Comparison of ENCODE assay signal across 22 cellular contexts in the genomic region with DNA sequence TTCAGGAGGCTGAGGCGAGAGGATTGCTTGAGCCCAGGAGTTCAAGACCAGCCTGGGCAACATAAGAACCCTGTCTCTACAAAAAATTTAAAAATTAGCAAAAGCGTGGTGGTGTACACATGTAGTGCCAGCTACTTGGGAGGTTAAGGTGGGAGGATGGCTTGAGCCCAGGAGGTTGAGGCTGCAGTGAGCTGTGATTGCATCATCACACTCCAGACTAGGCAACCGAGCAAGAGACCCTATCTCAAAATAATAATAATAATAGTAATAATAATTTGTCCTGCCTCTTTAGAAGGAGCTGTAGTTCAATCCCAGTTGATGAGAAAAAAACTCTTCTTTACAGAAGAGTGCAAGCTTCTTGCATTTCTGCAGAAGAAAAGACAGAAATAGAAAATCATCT. TPM values are rescaled to one million over a fixed set of nuclear protein-coding genes. Genes with fewer than 3 reads are reported as not detected.
A peak's percentile ranks its signal among the peaks of the same experiment; 100 is the strongest.
DNase-seq lines count a peak whose midpoint lies in the region; ATAC-seq, FAIRE-seq and TF ChIP-seq lines count a peak whose summit lies in the region.
"Had no signal": no experiment of that assay in that cellular context is flagged by ENCODE, and none has a peak within 500 bp of the region (broad histone marks: within the 10 kb centered on the region; RNA-seq: fewer than 3 reads in every experiment).

No MANE protein-coding gene starts in this region.

- no peak overlapping the region for H3K18ac ChIP-seq in H1 (ENCODE audit: extremely low read depth, low read length)

- H3K9me3 ChIP-seq in HepG2 (ENCODE audit: low read length) (no peaks in the 10 kb centered on the region), right lobe of liver (no peaks in the 10 kb centered on the region), H1 (ENCODE audit: insufficient read depth in 2 of 2, low read depth in 1 of 2, low read length in 1 of 2) (no peaks in the 10 kb centered on the region)
- H3K9me3 ChIP-seq: BE2C; BLaER1 treated with 17β-estradiol and CSF1 and Interleukin-3, amounts not matched to agents 10 nM and 100 nM had no signal

- no peak overlapping the region for H2BK120ac ChIP-seq in H1 (replicated peaks; ENCODE audit: low read depth, low read length)

- H2BK12ac ChIP-seq in H1 (ENCODE audit: low read depth, low read length), result no peak overlapping the region

- H3K4me1 Mint-ChIP-seq in stimulated activated memory B cell treated with anti-CD40 and anti-IgM and Interleukin-4, amounts not matched to agents 10 μg/mL and 1 μg/mL and 100 μg/mL, for 72 hours, result peaks cover 34% of the 10 kb centered on the region

- H3K23me2 ChIP-seq in H1 (ENCODE audit: low read depth, low read length), result no peaks in the 10 kb centered on the region

- TF ChIP-seq RAD21 in HepG2 (CRISPR knock-in tag; IDR thresholded peaks at IDR 0.05), result no peak
- TF ChIP-seq RAD21 in H1 (IDR thresholded peaks at IDR 0.05 in 1 of 2, conservative IDR thresholded peaks at IDR 0.05 in 1 of 2; ENCODE audit: low read depth in 2 of 2, low read length in 2 of 2), result no peak

- BruUV-seq in HepG2 (replicated peaks; lab: Mats Ljungman, UMichigan), result no TSS peak

- no peaks in the 10 kb centered on the region for H3K36me3 Mint-ChIP-seq in stimulated activated memory B cell treated with anti-CD40 and anti-IgM and Interleukin-4, amounts not matched to agents 10 μg/mL and 1 μg/mL and 100 μg/mL, for 72 hours
- H3K36me3 Mint-ChIP-seq: CD14-positive monocyte had no signal

- peak overlapping the region; percentile 49 for H3K27ac Mint-ChIP-seq in stimulated activated memory B cell treated with anti-CD40 and anti-IgM and Interleukin-4, amounts not matched to agents 10 μg/mL and 1 μg/mL and 100 μg/mL, for 72 hours
- H3K27ac Mint-ChIP-seq: CD4-positive, alpha-beta T cell; CD8-positive, alpha-beta memory T cell; H9 had no signal

- no peak overlapping the region for H3K14ac ChIP-seq in H1 (ENCODE audit: insufficient read length)

- no peak for ATAC-seq in HepG2
- ATAC-seq in right lobe of liver, result no peak
- ATAC-seq in stimulated activated memory B cell treated with anti-CD40 and anti-IgM and Interleukin-4, amounts not matched to agents 10 μg/mL and 1 μg/mL and 100 μg/mL, for 72 hours, result no peak
- ATAC-seq in HG02852 (IDR thresholded peaks at IDR 0.05; ENCODE audit: unreplicated experiment), result no peak
- ATAC-seq: HCT116 had no signal

- H3K36me3 ChIP-seq in HepG2 (replicated peaks in 1 of 2; ENCODE audit: control insufficient read depth in 1 of 2, insufficient read depth in 2 of 2, low read length in 2 of 2) (no peaks in the 10 kb centered on the region), right lobe of liver (no peaks in the 10 kb centered on the region), H1 (ENCODE audit: control insufficient read depth in 2 of 4, insufficient read depth in 4 of 4, low read length in 3 of 4) (no peaks in the 10 kb centered on the region)
- H3K36me3 ChIP-seq: BE2C; BLaER1 treated with 17β-estradiol and CSF1 and Interleukin-3, amounts not matched to agents 10 nM and 100 nM had no signal

- H3K4me1 ChIP-seq in HepG2 (ENCODE audit: insufficient read depth, low read length) (peaks cover 11% of the 10 kb centered on the region), right lobe of liver (peaks cover 0 to 7% (median 3%) of the 10 kb centered on the region in 4 donors), H1 (replicated peaks in 1 of 4; ENCODE audit: control insufficient read depth in 3 of 4, insufficient read depth in 4 of 4, low read length in 3 of 4) (no peaks in the 10 kb centered on the region)
- H3K4me1 ChIP-seq: BE2C had no signal

- WGBS in HepG2 (ENCODE audit: low lambda C conversion rate), result 25% methylated on average over 3 of the region's 3 CpGs
- WGBS in right lobe of liver (ENCODE audit: insufficient coverage, low coverage, low lambda C conversion rate, missing lambda C conversion rate), result 42% methylated on average over 2 of the region's 3 CpGs
- 91% methylated on average over 3 of the region's 3 CpGs; no CpG with 5 or more reads in 1 of the 2 experiments for WGBS in H1 (ENCODE audit: extremely low coverage in 1 of 2, insufficient coverage in 1 of 2, insufficient read length in 1 of 2, insufficient replicate concordance in 2 of 2, low coverage in 1 of 2, low lambda C conversion rate in 2 of 2, missing lambda C conversion rate in 1 of 2), 2 experiments

- TF ChIP-seq EP300 in HepG2 (IDR thresholded peaks at IDR 0.05; ENCODE audit: low read depth in 2 of 2, low read length in 2 of 2), result no peak
- no peak for TF ChIP-seq EP300 in HepG2 (CRISPR knock-in tag; IDR thresholded peaks at IDR 0.05; ENCODE audit: borderline replicate concordance)
- no peak for TF ChIP-seq EP300 in H1 (IDR thresholded peaks at IDR 0.05; ENCODE audit: borderline replicate concordance in 1 of 2, low read depth in 2 of 2, low read length in 2 of 2)

- H3K79me1 ChIP-seq in H1 (ENCODE audit: low read depth, low read length), result no peaks in the 10 kb centered on the region

- no peaks in the 10 kb centered on the region for H3K9me3 Mint-ChIP-seq in stimulated activated memory B cell treated with anti-CD40 and anti-IgM and Interleukin-4, amounts not matched to agents 10 μg/mL and 1 μg/mL and 100 μg/mL, for 72 hours
- H3K9me3 Mint-ChIP-seq: CD4-positive, alpha-beta T cell; CD8-positive, alpha-beta memory T cell had no signal

- no peak overlapping the region for H3K56ac ChIP-seq in H1 (replicated peaks; ENCODE audit: insufficient read length, low read depth, low read length)

- TF ChIP-seq CTCF in HepG2 (CRISPR knock-in tag; IDR thresholded peaks at IDR 0.05) (no peak), right lobe of liver (IDR thresholded peaks at IDR 0.05) (no peak), H1 (IDR thresholded peaks at IDR 0.05; ENCODE audit: control extremely low read depth in 1 of 3, insufficient read depth in 1 of 3, low read depth in 1 of 3, low read length in 3 of 3) (no peak)

- H3K79me2 ChIP-seq in HepG2 (ENCODE audit: insufficient read depth, low read length), result no peaks in the 10 kb centered on the region
- no peaks in the 10 kb centered on the region for H3K79me2 ChIP-seq in H1 (ENCODE audit: control insufficient read depth in 1 of 2, insufficient read depth in 2 of 2, low read length in 2 of 2)

- DNase-seq in HepG2 (ENCODE audit: low spot score), result no peak
- DNase-seq in right lobe of liver, result no peak
- no peak for DNase-seq in H1 (ENCODE audit: low read depth in 1 of 2, low spot score in 2 of 2)
- no peak for DNase-seq in SHP77 (lab: John Stamatoyannopoulos, UW)
- DNase-seq: BE2C; Calu3; CD4-positive, alpha-beta T cell; CD8-positive, alpha-beta memory T cell; COR-L47; DMS53; DND-41; GM23248; H9 had no signal

- TF ChIP-seq POLR2A in HepG2 (IDR thresholded peaks at IDR 0.05; ENCODE audit: insufficient read depth in 1 of 2, low read depth in 2 of 2, low read length in 2 of 2) (no peak), right lobe of liver (IDR thresholded peaks at IDR 0.05) (no peak), H1 (IDR thresholded peaks at IDR 0.05; ENCODE audit: control extremely low read depth in 1 of 2, low read depth in 2 of 2, low read length in 2 of 2) (no peak)

- H3K9ac ChIP-seq in HepG2 (ENCODE audit: insufficient read depth, low read depth, low read length), result no peak overlapping the region
- H3K9ac ChIP-seq in H1 (replicated peaks in 1 of 4; ENCODE audit: extremely low read depth in 1 of 4, low read depth in 3 of 4, low read length in 3 of 4), result no peak overlapping the region
- H3K9ac ChIP-seq: BLaER1 treated with 17β-estradiol and CSF1 and Interleukin-3, amounts not matched to agents 10 nM and 100 nM; GM23248 had no signal

- H2AFZ ChIP-seq in HepG2 (ENCODE audit: low read length), result no peak overlapping the region
- no peak overlapping the region for H2AFZ ChIP-seq in H1 (ENCODE audit: low read length)
- H2AFZ ChIP-seq: GM23248 had no signal

- no peak overlapping the region for H3K4ac ChIP-seq in H1 (replicated peaks; ENCODE audit: insufficient read length, low read depth, low read length)

- H3K4me2 ChIP-seq in HepG2 (ENCODE audit: low read depth, low read length), result no peak overlapping the region
- no peak overlapping the region for H3K4me2 ChIP-seq in H1 (ENCODE audit: insufficient read depth in 1 of 2, low read depth in 2 of 2, low read length in 2 of 2)

- POLR2A ChIA-PET in HepG2 (lab: Yijun Ruan, JAX) (interaction anchor here (1.7 kb wide), 1 partner anchor 10 kb away, joined by 4 read pairs; the partner anchor contains the start of gene CD74), H1 (lab: Charles Lee; ENCODE audit: partially characterized antibody) (interaction anchor here (1.1 to 3.7 kb wide), 6 partner anchors 10 to 24 kb away, joined by 3 to 16 read pairs (median 6); partner anchors contain the start of gene CD74)

- no peak overlapping the region for H4K8ac ChIP-seq in H1 (ENCODE audit: extremely low read depth, insufficient read depth, low read length)

- in situ Hi-C loops in HepG2 (cut with HindIII; ENCODE audit: extremely low pct_ligation_motif_present, low pct_unique_long_range_greater_than_20kb), result no loop called here

- H3K27me3 Mint-ChIP-seq in stimulated activated memory B cell treated with anti-CD40 and anti-IgM and Interleukin-4, amounts not matched to agents 10 μg/mL and 1 μg/mL and 100 μg/mL, for 72 hours, result no peaks in the 10 kb centered on the region
- H3K27me3 Mint-ChIP-seq: CD4-positive, alpha-beta T cell had no signal

- no peak overlapping the region for H2BK20ac ChIP-seq in H1 (ENCODE audit: low read length)

- no peak overlapping the region for H4K91ac ChIP-seq in H1 (replicated peaks; ENCODE audit: insufficient read length, low read length)

- H3K27ac ChIP-seq in HepG2 (ENCODE audit: extremely low read length, insufficient read depth, low read length) (no peak overlapping the region), right lobe of liver (no peak overlapping the region), H1 (ENCODE audit: low read depth, low read length) (no peak overlapping the region)
- H3K27ac ChIP-seq: 22Rv1; BLaER1 treated with 17β-estradiol and CSF1 and Interleukin-3, amounts not matched to agents 10 nM and 100 nM; GM23248 had no signal

- H3K27me3 ChIP-seq in HepG2 (ENCODE audit: control insufficient read depth in 1 of 2, insufficient read depth in 2 of 2, low read length in 2 of 2), result no peaks in the 10 kb centered on the region
- no peaks in the 10 kb centered on the region for H3K27me3 ChIP-seq in right lobe of liver
- no peaks in the 10 kb centered on the region; a peak in 1 of 7 replicates for H3K27me3 ChIP-seq in H1 (replicated peaks in 1 of 4; ENCODE audit: control insufficient read depth in 3 of 4, extremely low read depth in 1 of 4, insufficient read depth in 3 of 4, low read length in 3 of 4)
- H3K27me3 ChIP-seq: BE2C; BLaER1 treated with 17β-estradiol and CSF1 and Interleukin-3, amounts not matched to agents 10 nM and 100 nM had no signal

- H4K20me1 ChIP-seq in HepG2 (ENCODE audit: insufficient read depth, low read length) (no peaks in the 10 kb centered on the region), H1 (replicated peaks in 1 of 2; ENCODE audit: control insufficient read depth in 1 of 2, insufficient read depth in 2 of 2, low read length in 2 of 2) (no peaks in the 10 kb centered on the region)
- H4K20me1 ChIP-seq: BLaER1 treated with 17β-estradiol and CSF1 and Interleukin-3, amounts not matched to agents 10 nM and 100 nM had no signal

- intact Hi-C loops in HepG2 (cut with micrococcal nuclease; ENCODE audit: unreplicated experiment), result loop anchor here (10.0 kb wide), 1 partner anchor 278 kb away; no protein-coding TSS in a partner anchor
- intact Hi-C loops in right lobe of liver (cut with DNase I), result no loop called here

- FAIRE-seq in HepG2 (lab: Jason Lieb, UNC) (no peak), H1 (lab: Jason Lieb, UNC) (no peak)
- FAIRE-seq: A204.1, G401.6, GM12892 had no signal

- no peak overlapping the region for H2BK5ac ChIP-seq in H1 (ENCODE audit: low read depth, low read length)

- H2AK5ac ChIP-seq in H1 (ENCODE audit: low read depth, low read length), result no peak overlapping the region

- no peak overlapping the region for H3K23ac ChIP-seq in H1 (ENCODE audit: insufficient read length)

- CTCF ChIA-PET in HepG2 (lab: Yijun Ruan, JAX; ENCODE audit: low intra/inter-chr PET ratio, low total read pairs), result no interaction called here
- CTCF ChIA-PET in H1 (lab: Charles Lee; ENCODE audit: partially characterized antibody), result interaction anchor here (0.9 to 8.2 kb wide), 5 partner anchors 11 to 91 kb away, joined by 3 to 77 read pairs (median 6); no protein-coding TSS in a partner anchor

- H3K4me3 ChIP-seq in HepG2 (replicated peaks in 1 of 3; ENCODE audit: insufficient read depth in 1 of 3, low read depth in 2 of 3, low read length in 3 of 3) (no peak overlapping the region), right lobe of liver (no peak overlapping the region), H1 (ENCODE audit: extremely low read depth in 1 of 4, insufficient read depth in 2 of 4, low read depth in 3 of 4, low read length in 4 of 4) (no peak overlapping the region)
- H3K4me3 ChIP-seq: BLaER1 treated with 17β-estradiol and CSF1 and Interleukin-3, amounts not matched to agents 10 nM and 100 nM; GM23248 had no signal

- H3K4me3 Mint-ChIP-seq in stimulated activated memory B cell treated with anti-CD40 and anti-IgM and Interleukin-4, amounts not matched to agents 10 μg/mL and 1 μg/mL and 100 μg/mL, for 72 hours, result no peak overlapping the region
- H3K4me3 Mint-ChIP-seq: CD14-positive monocyte; CD4-positive, alpha-beta T cell; CD8-positive, alpha-beta memory T cell; H9 had no signal

- H2BK15ac ChIP-seq in H1 (ENCODE audit: low read length), result no peak overlapping the region

- no peak overlapping the region for H4K5ac ChIP-seq in H1 (ENCODE audit: insufficient read length, low read depth, low read length)

RNA-seq across cellular contexts. Expression of gene CD74, which starts 10.0 kb away (rescaled TPM):
- total RNA-seq in HepG2 (2016; rRNA removed; fragmentation: Illumina TruSeq; extraction: Trizol), result 30.1 and 84.4 TPM in 2 replicates
- 19.1 and 22.1 TPM in 2 replicates for total RNA-seq in HepG2 (2016; cell fraction: cytosol; rRNA removed; fragmentation: Illumina TruSeq; extraction: Trizol; ENCODE audit: low read depth)
- total RNA-seq in HepG2 (2016; cell fraction: insoluble cytoplasmic fraction; rRNA removed; fragmentation: Illumina TruSeq; extraction: Trizol), result 30.1 and 86.9 TPM in 2 replicates
- 23.8 and 31.1 TPM in 2 replicates for total RNA-seq in HepG2 (2016; cell fraction: membrane; rRNA removed; fragmentation: Illumina TruSeq; extraction: Trizol)
- total RNA-seq in HepG2 (2016; cell fraction: nucleus; rRNA removed; fragmentation: Illumina TruSeq; extraction: Trizol), result 88.0 and 96.2 TPM in 2 replicates
- polyA plus RNA-seq in HepG2 (2011; rRNA removed), result 34.1 and 56.4 TPM in 2 replicates
- 24.7 and 30.8 TPM in 2 replicates for polyA plus RNA-seq in HepG2 (2011; cell fraction: cytosol; rRNA removed)
- 26.5 and 30.9 TPM in 2 replicates for polyA plus RNA-seq in HepG2 (2011; cell fraction: nucleus; rRNA removed)
- 73.1 and 87.1 TPM in 2 replicates for polyA plus RNA-seq in HepG2 (2012)
- polyA plus RNA-seq in HepG2 (2016; cell fraction: cytosol; fragmentation: Illumina TruSeq; extraction: Trizol; ENCODE audit: low read depth), result 44.1 and 51.7 TPM in 2 replicates
- polyA plus RNA-seq in HepG2 (2016; cell fraction: insoluble cytoplasmic fraction; fragmentation: Illumina TruSeq; extraction: Trizol; ENCODE audit: low read depth), result 52.1 and 69.3 TPM in 2 replicates
- 51.1 and 54.1 TPM in 2 replicates for polyA plus RNA-seq in HepG2 (2016; cell fraction: membrane; fragmentation: Illumina TruSeq; extraction: Trizol; ENCODE audit: low read depth)
- 232 and 243 TPM in 2 replicates for polyA plus RNA-seq in HepG2 (2016; cell fraction: nucleus; fragmentation: Illumina TruSeq; extraction: Trizol; ENCODE audit: insufficient read depth, low read depth)
- 2.5 and 52.0 TPM in 2 replicates for polyA minus RNA-seq in HepG2 (2011; rRNA and poly(A)+ RNA removed; ENCODE audit: low replicate concordance)
- polyA minus RNA-seq in HepG2 (2011; cell fraction: cytosol; rRNA and poly(A)+ RNA removed), result 21.3 and 26.3 TPM in 2 replicates
- polyA minus RNA-seq in HepG2 (2011; cell fraction: nucleus; rRNA and poly(A)+ RNA removed), result 11.5 and 16.5 TPM in 2 replicates
- 100 to 1,000 TPM in 5 of 6 experiments, 10 to 100 TPM in 1; 68.4 to 549 (median 211) TPM for total RNA-seq in right lobe of liver
- total RNA-seq in H1 (2021; fragmentation: NEBNext Ultra II Directional; extraction: Animal tissue kit (Norgen Biotek cat#: 25700)), result 45.9 and 48.6 TPM in 2 replicates
- 61.0 and 61.8 TPM in 2 replicates for polyA plus RNA-seq in H1 (2011; rRNA removed)
- 32.2 TPM for polyA plus RNA-seq in H1 (2011; cell fraction: cytosol; rRNA removed)
- polyA plus RNA-seq in H1 (2011; cell fraction: nucleus; rRNA removed), result 47.9 TPM
- 52.7 to 98.5 TPM (median 93.0 TPM) in 4 replicates for polyA plus RNA-seq in H1 (2012, experiment 1 of 2)
- 84.1 TPM for polyA plus RNA-seq in H1 (2012, experiment 2 of 2)
- 152 TPM for polyA plus RNA-seq in H1 (2013, experiment 1 of 2)
- 192 TPM for polyA plus RNA-seq in H1 (2013, experiment 2 of 2)
- polyA minus RNA-seq in H1 (2011; rRNA and poly(A)+ RNA removed), result 25.9 and 26.9 TPM in 2 replicates
- 37.9 TPM for polyA minus RNA-seq in H1 (2011; cell fraction: cytosol; rRNA and poly(A)+ RNA removed)
- 26.2 TPM for polyA minus RNA-seq in H1 (2011; cell fraction: nucleus; rRNA and poly(A)+ RNA removed)
- total RNA-seq: GM23248 had no signal

RNA-seq across cellular contexts. Expression of gene RPS14, which starts 26.8 kb away (rescaled TPM):
- total RNA-seq in HepG2 (2016; rRNA removed; fragmentation: Illumina TruSeq; extraction: Trizol), result 2,116 and 2,466 TPM in 2 replicates
- total RNA-seq in HepG2 (2016; cell fraction: cytosol; rRNA removed; fragmentation: Illumina TruSeq; extraction: Trizol; ENCODE audit: low read depth), result 3,305 and 3,520 TPM in 2 replicates
- 2,149 and 2,588 TPM in 2 replicates for total RNA-seq in HepG2 (2016; cell fraction: insoluble cytoplasmic fraction; rRNA removed; fragmentation: Illumina TruSeq; extraction: Trizol)
- 4,929 and 5,069 TPM in 2 replicates for total RNA-seq in HepG2 (2016; cell fraction: membrane; rRNA removed; fragmentation: Illumina TruSeq; extraction: Trizol)
- total RNA-seq in HepG2 (2016; cell fraction: nucleus; rRNA removed; fragmentation: Illumina TruSeq; extraction: Trizol), result 644 and 721 TPM in 2 replicates
- polyA plus RNA-seq in HepG2 (2011; rRNA removed), result 3,058 and 3,295 TPM in 2 replicates
- polyA plus RNA-seq in HepG2 (2011; cell fraction: cytosol; rRNA removed), result 6,315 and 8,239 TPM in 2 replicates
- 1,184 and 1,580 TPM in 2 replicates for polyA plus RNA-seq in HepG2 (2011; cell fraction: nucleus; rRNA removed)
- 3,506 and 4,895 TPM in 2 replicates for polyA plus RNA-seq in HepG2 (2012)
- 3,347 and 3,785 TPM in 2 replicates for polyA plus RNA-seq in HepG2 (2016; cell fraction: cytosol; fragmentation: Illumina TruSeq; extraction: Trizol; ENCODE audit: low read depth)
- 2,246 and 2,277 TPM in 2 replicates for polyA plus RNA-seq in HepG2 (2016; cell fraction: insoluble cytoplasmic fraction; fragmentation: Illumina TruSeq; extraction: Trizol; ENCODE audit: low read depth)
- 4,452 and 4,569 TPM in 2 replicates for polyA plus RNA-seq in HepG2 (2016; cell fraction: membrane; fragmentation: Illumina TruSeq; extraction: Trizol; ENCODE audit: low read depth)
- 1,056 and 1,136 TPM in 2 replicates for polyA plus RNA-seq in HepG2 (2016; cell fraction: nucleus; fragmentation: Illumina TruSeq; extraction: Trizol; ENCODE audit: insufficient read depth, low read depth)
- polyA minus RNA-seq in HepG2 (2011; rRNA and poly(A)+ RNA removed; ENCODE audit: low replicate concordance), result 795 and 1,496 TPM in 2 replicates
- polyA minus RNA-seq in HepG2 (2011; cell fraction: cytosol; rRNA and poly(A)+ RNA removed), result 375 and 432 TPM in 2 replicates
- polyA minus RNA-seq in HepG2 (2011; cell fraction: nucleus; rRNA and poly(A)+ RNA removed), result 180 and 283 TPM in 2 replicates
- total RNA-seq in right lobe of liver, result 100 to 1,000 TPM; 573 to 800 (median 663) TPM
- total RNA-seq in H1 (2021; fragmentation: NEBNext Ultra II Directional; extraction: Animal tissue kit (Norgen Biotek cat#: 25700)), result 2,548 and 2,599 TPM in 2 replicates
- polyA plus RNA-seq in H1 (2011; rRNA removed), result 5,579 and 6,423 TPM in 2 replicates
- polyA plus RNA-seq in H1 (2011; cell fraction: cytosol; rRNA removed), result 6,153 TPM
- polyA plus RNA-seq in H1 (2011; cell fraction: nucleus; rRNA removed), result 2,076 TPM
- polyA plus RNA-seq in H1 (2012, experiment 1 of 2), result 3,315 to 4,827 TPM (median 4,072 TPM) in 4 replicates
- 7,349 TPM for polyA plus RNA-seq in H1 (2012, experiment 2 of 2)
- 3,849 TPM for polyA plus RNA-seq in H1 (2013, experiment 1 of 2)
- 4,074 TPM for polyA plus RNA-seq in H1 (2013, experiment 2 of 2)
- polyA minus RNA-seq in H1 (2011; rRNA and poly(A)+ RNA removed), result 913 and 940 TPM in 2 replicates
- 455 TPM for polyA minus RNA-seq in H1 (2011; cell fraction: cytosol; rRNA and poly(A)+ RNA removed)
- polyA minus RNA-seq in H1 (2011; cell fraction: nucleus; rRNA and poly(A)+ RNA removed), result 375 TPM

Comparison
In these comparisons a context has a peak if more than half of its experiments do, and no peak if none do; other contexts are left out.
1. Of the 41 proteins assayed by ChIP-seq in both HepG2 and H1: peak only in HepG2: none; only in H1: none; in both: CEBPB; in neither: 40.